21 cellular contexts compared by ENCODE assay signal in the genomic region with DNA sequence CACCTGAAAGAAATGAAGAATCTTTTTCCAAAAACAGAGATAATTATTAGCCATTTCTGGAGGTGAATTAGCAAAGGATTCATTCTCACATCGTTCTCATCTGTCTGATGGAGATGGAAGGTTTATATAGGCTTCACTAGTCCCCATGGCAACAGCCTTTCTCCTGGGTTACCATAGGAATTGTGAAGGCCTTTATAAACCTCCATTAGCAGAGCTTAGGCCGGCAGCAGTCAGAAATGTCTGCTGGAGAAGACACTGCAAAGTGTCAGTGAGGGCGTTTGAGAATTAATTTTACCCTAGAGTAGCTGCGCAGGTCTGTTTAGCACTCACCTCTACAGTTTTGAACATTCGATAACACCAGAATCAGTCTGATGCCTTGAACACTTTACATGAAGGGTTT.
"Had no signal": no experiment of that assay in that cellular context is flagged by ENCODE, and none has a peak within 500 bp of the region (broad histone marks: within the 10 kb centered on the region; RNA-seq: fewer than 3 reads in every experiment).

No MANE protein-coding gene starts in this region.

- H3K9me3 Mint-ChIP-seq: dendritic cell treated with granulocyte-macrophage colony-stimulating factor and Interleukin-4, amounts not matched to agents 40 ng/mL and 50 ng/mL, for 4 days; effector memory CD8-positive, alpha-beta T cell; natural killer cell had no signal

- H3K27ac ChIP-seq: esophagus squamous epithelium, gastroesophageal sphincter, left ventricle myocardium inferior, lower lobe of right lung, ovary, suprapubic skin, thyroid gland had no signal

- H3K36me3 Mint-ChIP-seq: immature natural killer cell, natural killer cell, type B pancreatic cell had no signal

- DNase-seq: effector memory CD8-positive, alpha-beta T cell; esophagus squamous epithelium; foreskin fibroblast; glutamatergic neuron; immature natural killer cell; left ventricle myocardium inferior; lower lobe of right lung; natural killer cell; ovary; right cardiac atrium; small intestine; stimulated activated CD4-positive, alpha-beta T cell treated with anti-CD3 and anti-CD28 coated beads, Interleukin-12 subunit alpha, Interleukin-12 subunit beta, amount 100 ng/mL, for 4 hours; stimulated activated CD4-positive, alpha-beta T cell treated with anti-CD3 and anti-CD28 coated beads, Interleukin-2, amount 100 ng/mL, for 48 hours; stimulated activated naive CD4-positive, alpha-beta T cell treated with Interleukin-2 at 50 U/mL for 16 hours; thyroid gland had no signal

- H3K27ac Mint-ChIP-seq: dendritic cell treated with granulocyte-macrophage colony-stimulating factor and Interleukin-4, amounts not matched to agents 40 ng/mL and 50 ng/mL, for 4 days; effector memory CD8-positive, alpha-beta T cell; immature natural killer cell; memory B cell; mesothelial cell of epicardium; natural killer cell; type B pancreatic cell had no signal

- H3K4me3 Mint-ChIP-seq: dendritic cell treated with granulocyte-macrophage colony-stimulating factor and Interleukin-4, amounts not matched to agents 40 ng/mL and 50 ng/mL, for 4 days; effector memory CD8-positive, alpha-beta T cell; immature natural killer cell; memory B cell; mesothelial cell of epicardium; natural killer cell; type B pancreatic cell had no signal

- H3K27me3 Mint-ChIP-seq: memory B cell, type B pancreatic cell had no signal

- H3K27me3 ChIP-seq: esophagus squamous epithelium, gastroesophageal sphincter, ovary, suprapubic skin, thyroid gland had no signal

- H3K4me3 ChIP-seq: esophagus squamous epithelium, gastroesophageal sphincter, left ventricle myocardium inferior, lower lobe of right lung, ovary, suprapubic skin, thyroid gland had no signal

- H3K36me3 ChIP-seq: esophagus squamous epithelium, gastroesophageal sphincter, left ventricle myocardium inferior, lower lobe of right lung, ovary, suprapubic skin, thyroid gland had no signal

- H3K4me1 ChIP-seq: esophagus squamous epithelium, gastroesophageal sphincter, left ventricle myocardium inferior, lower lobe of right lung, suprapubic skin, thyroid gland had no signal

- H3K4me1 Mint-ChIP-seq: immature natural killer cell, memory B cell, mesothelial cell of epicardium, natural killer cell had no signal

- H3K9me3 ChIP-seq: esophagus squamous epithelium, gastroesophageal sphincter, lower lobe of right lung, ovary, suprapubic skin, thyroid gland had no signal
